In genomic region chr20:57709823-57710799, GRCh38 we compare ENCODE assay signal across 8 cellular contexts. TPM values are rescaled to one million over a fixed set of nuclear protein-coding genes. Genes with fewer than 3 reads are reported as not detected.
DNase-seq lines count a peak whose midpoint lies in the region; ATAC-seq and TF ChIP-seq lines count a peak whose summit lies in the region.

A gene with protein sequence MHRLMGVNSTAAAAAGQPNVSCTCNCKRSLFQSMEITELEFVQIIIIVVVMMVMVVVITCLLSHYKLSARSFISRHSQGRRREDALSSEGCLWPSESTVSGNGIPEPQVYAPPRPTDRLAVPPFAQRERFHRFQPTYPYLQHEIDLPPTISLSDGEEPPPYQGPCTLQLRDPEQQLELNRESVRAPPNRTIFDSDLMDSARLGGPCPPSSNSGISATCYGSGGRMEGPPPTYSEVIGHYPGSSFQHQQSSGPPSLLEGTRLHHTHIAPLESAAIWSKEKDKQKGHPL (minus strand): TSS chr20:57710015. CDS start chr20:57709582, 433 bp downstream.

- peak within 1 kb of the TSS; percentile 96 for H3K4me2 ChIP-seq in osteoblast (ENCODE audit: insufficient read depth, low read length)

- H2AFZ ChIP-seq in osteoblast (ENCODE audit: low read length) = peak within 1 kb of the TSS; percentile 91

- H3K9me3 ChIP-seq in MG63 = no peaks in the 10 kb centered on the region
- no peaks in the 10 kb centered on the region for H3K9me3 ChIP-seq in osteoblast (ENCODE audit: low read depth, low read length)

- H3K27ac ChIP-seq in osteoblast (ENCODE audit: low read depth, low read length) (peak within 1 kb of the TSS; percentile 85), temporal lobe (ENCODE audit: low read depth, low read length) (peak within 1 kb of the TSS; percentile 25)

- H4K20me1 ChIP-seq in osteoblast (ENCODE audit: insufficient read depth, low read length) = peaks cover 26% of the 10 kb centered on the region

- H3K4me1 ChIP-seq in osteoblast (ENCODE audit: insufficient read depth, low read length) = peaks cover 41% of the 10 kb centered on the region

- H3K27me3 ChIP-seq in MG63 (no peaks in the 10 kb centered on the region), osteoblast (ENCODE audit: insufficient read depth, low read length) (no peaks in the 10 kb centered on the region)

- peak; percentile 82 for DNase-seq in DMS79 (lab: John Stamatoyannopoulos, UW)
- peak; percentile 91 for DNase-seq in GOT3 (lab: John Stamatoyannopoulos, UW)
- DNase-seq in MG63 = peak; percentile 96
- DNase-seq in activated naive CD8-positive, alpha-beta T cell treated with anti-CD3 and anti-CD28 coated beads, Interleukin-2, amount 50 U/mL, for 16 hours (ENCODE audit: low read depth, low spot score) = peak; percentile 85
- DNase-seq in Right ventricle myocardium inferior (ENCODE audit: missing footprints) = peak; percentile 95
- peak; percentile 99 for DNase-seq in osteoblast (ENCODE audit: insufficient read length, low spot score, missing footprints)

- ATAC-seq in SK-N-SH treated with all-trans-retinoic acid at 6 μM for 48 hours (peak; percentile 85), Right ventricle myocardium inferior (peak; percentile 96)

- no peaks in the 10 kb centered on the region; the same call in 1 of the 2 replicates for H3K36me3 ChIP-seq in MG63
- no peaks in the 10 kb centered on the region for H3K36me3 ChIP-seq in osteoblast (ENCODE audit: insufficient read depth, low read length)

- intact Hi-C loops in Right ventricle myocardium inferior (cut with DNase I) = loop anchor here (2.0 to 10.0 kb wide), 3 partner anchors 38 to 375 kb away; no protein-coding TSS in a partner anchor

- H3K4me3 ChIP-seq in MG63 (peak within 1 kb of the TSS; percentile 53), osteoblast (ENCODE audit: insufficient read depth, low read length) (peak within 1 kb of the TSS; percentile 95)

- no peak for TF ChIP-seq CTCF in osteoblast (IDR thresholded peaks at IDR 0.05; ENCODE audit: extremely low read depth, low read depth, low read length)

- H3K79me2 ChIP-seq in osteoblast (ENCODE audit: insufficient read depth, low read length) = peaks cover 34% of the 10 kb centered on the region

TF ChIP-seq in SK-N-SH treated with all-trans-retinoic acid at 6 μM for 48 hours, 23 proteins besides CTCF, POLR2A, EP300 and RAD21:
- no peak for TF ChIP-seq OSR1 (CRISPR knock-in tag; IDR thresholded peaks at IDR 0.05)
- TF ChIP-seq, protein P1, sequence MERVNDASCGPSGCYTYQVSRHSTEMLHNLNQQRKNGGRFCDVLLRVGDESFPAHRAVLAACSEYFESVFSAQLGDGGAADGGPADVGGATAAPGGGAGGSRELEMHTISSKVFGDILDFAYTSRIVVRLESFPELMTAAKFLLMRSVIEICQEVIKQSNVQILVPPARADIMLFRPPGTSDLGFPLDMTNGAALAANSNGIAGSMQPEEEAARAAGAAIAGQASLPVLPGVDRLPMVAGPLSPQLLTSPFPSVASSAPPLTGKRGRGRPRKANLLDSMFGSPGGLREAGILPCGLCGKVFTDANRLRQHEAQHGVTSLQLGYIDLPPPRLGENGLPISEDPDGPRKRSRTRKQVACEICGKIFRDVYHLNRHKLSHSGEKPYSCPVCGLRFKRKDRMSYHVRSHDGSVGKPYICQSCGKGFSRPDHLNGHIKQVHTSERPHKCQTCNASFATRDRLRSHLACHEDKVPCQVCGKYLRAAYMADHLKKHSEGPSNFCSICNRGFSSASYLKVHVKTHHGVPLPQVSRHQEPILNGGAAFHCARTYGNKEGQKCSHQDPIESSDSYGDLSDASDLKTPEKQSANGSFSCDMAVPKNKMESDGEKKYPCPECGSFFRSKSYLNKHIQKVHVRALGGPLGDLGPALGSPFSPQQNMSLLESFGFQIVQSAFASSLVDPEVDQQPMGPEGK (CRISPR knock-in tag; IDR thresholded peaks at IDR 0.05; ENCODE audit: borderline replicate concordance) = peak; percentile 87

RNA-seq across cellular contexts. Expression of the gene that starts here (rescaled TPM):
- total RNA-seq in MG63 (2014; rRNA removed; shearing (Covaris generic); ENCODE audit: low replicate concordance) = 3.3 and 3.4 TPM in 2 replicates
- total RNA-seq in Right ventricle myocardium inferior (23.9 TPM), osteoblast (20.3 and 23.5 TPM in 2 replicates), temporal lobe (5.9 TPM)

Comparison
In these comparisons a context has a peak if more than half of its experiments do, and no peak if none do; other contexts are left out.
1. Peak in every context shown above with its lines: DNase-seq, ATAC-seq, H3K4me3 ChIP-seq and H3K27ac ChIP-seq.